19 cellular contexts compared by ENCODE assay signal in genomic region chr9:36113999-36114398, GRCh38. TPM values are rescaled to one million over a fixed set of nuclear protein-coding genes. Genes with fewer than 3 reads are reported as not detected.
DNase-seq lines count a peak whose midpoint lies in the region; ATAC-seq and TF ChIP-seq lines count a peak whose summit lies in the region.
"Had no signal": no experiment of that assay in that cellular context is flagged by ENCODE, and none has a peak within 500 bp of the region (broad histone marks: within the 10 kb centered on the region; RNA-seq: fewer than 3 reads in every experiment).

No MANE protein-coding gene starts in this region.

- H3K4me2 ChIP-seq in osteoblast (ENCODE audit: insufficient read depth, low read length) = no peak overlapping the region
- H3K4me2 ChIP-seq: BLaER1 treated with 17β-estradiol and CSF1 and Interleukin-3, amounts not matched to agents 10 nM and 100 nM had no signal

- H3K4me3 ChIP-seq in Peyer's patch = no peak overlapping the region
- no peak overlapping the region for H3K4me3 ChIP-seq in osteoblast (ENCODE audit: insufficient read depth, low read length)
- H3K4me3 ChIP-seq: BLaER1 treated with 17β-estradiol and CSF1 and Interleukin-3, amounts not matched to agents 10 nM and 100 nM; HAP-1 had no signal

- no peak overlapping the region for H3K27ac Mint-ChIP-seq in stimulated activated memory B cell treated with anti-CD40 and anti-IgM and Interleukin-4, amounts not matched to agents 10 μg/mL and 1 μg/mL and 100 μg/mL, for 72 hours
- H3K27ac Mint-ChIP-seq: CD14-positive monocyte; CD4-positive, alpha-beta T cell; HFFc6 had no signal

- no peaks in the 10 kb centered on the region for H4K20me1 ChIP-seq in osteoblast (ENCODE audit: insufficient read depth, low read length)
- H4K20me1 ChIP-seq: BLaER1 treated with 17β-estradiol and CSF1 and Interleukin-3, amounts not matched to agents 10 nM and 100 nM had no signal

- H3K79me2 ChIP-seq in osteoblast (ENCODE audit: insufficient read depth, low read length) = no peaks in the 10 kb centered on the region

- H3K27ac ChIP-seq in Peyer's patch = no peak overlapping the region
- H3K27ac ChIP-seq in osteoblast (ENCODE audit: low read depth, low read length) = no peak overlapping the region
- H3K27ac ChIP-seq: 22Rv1; BLaER1 treated with 17β-estradiol and CSF1 and Interleukin-3, amounts not matched to agents 10 nM and 100 nM had no signal

- H3K36me3 Mint-ChIP-seq in stimulated activated memory B cell treated with anti-CD40 and anti-IgM and Interleukin-4, amounts not matched to agents 10 μg/mL and 1 μg/mL and 100 μg/mL, for 72 hours = peaks cover 8% of the 10 kb centered on the region

- no peak overlapping the region for H2AFZ ChIP-seq in osteoblast (ENCODE audit: low read length)

- no peaks in the 10 kb centered on the region for H3K9me3 Mint-ChIP-seq in stimulated activated memory B cell treated with anti-CD40 and anti-IgM and Interleukin-4, amounts not matched to agents 10 μg/mL and 1 μg/mL and 100 μg/mL, for 72 hours
- H3K9me3 Mint-ChIP-seq: CD14-positive monocyte; CD4-positive, alpha-beta T cell; CD8-positive, alpha-beta memory T cell; HFFc6 had no signal

- no peak for ATAC-seq in stimulated activated memory B cell treated with anti-CD40 and anti-IgM and Interleukin-4, amounts not matched to agents 10 μg/mL and 1 μg/mL and 100 μg/mL, for 72 hours

- H3K4me1 ChIP-seq in Peyer's patch = no peaks in the 10 kb centered on the region
- no peaks in the 10 kb centered on the region for H3K4me1 ChIP-seq in osteoblast (ENCODE audit: insufficient read depth, low read length)
- H3K4me1 ChIP-seq: BLaER1 treated with 17β-estradiol and CSF1 and Interleukin-3, amounts not matched to agents 10 nM and 100 nM; HAP-1 had no signal

- H3K27me3 ChIP-seq in Peyer's patch (no peaks in the 10 kb centered on the region), osteoblast (ENCODE audit: insufficient read depth, low read length) (no peaks in the 10 kb centered on the region)
- H3K27me3 ChIP-seq: BE2C; BLaER1 treated with 17β-estradiol and CSF1 and Interleukin-3, amounts not matched to agents 10 nM and 100 nM had no signal

- H3K4me3 Mint-ChIP-seq in stimulated activated memory B cell treated with anti-CD40 and anti-IgM and Interleukin-4, amounts not matched to agents 10 μg/mL and 1 μg/mL and 100 μg/mL, for 72 hours = no peak overlapping the region
- H3K4me3 Mint-ChIP-seq: CD14-positive monocyte; CD4-positive, alpha-beta T cell; CD8-positive, alpha-beta memory T cell; HFFc6 had no signal

- H3K4me1 Mint-ChIP-seq in stimulated activated memory B cell treated with anti-CD40 and anti-IgM and Interleukin-4, amounts not matched to agents 10 μg/mL and 1 μg/mL and 100 μg/mL, for 72 hours = no peaks in the 10 kb centered on the region
- H3K4me1 Mint-ChIP-seq: CD8-positive, alpha-beta memory T cell had no signal

- no peak for TF ChIP-seq POLR2A in Peyer's patch (IDR thresholded peaks at IDR 0.05)

- DNase-seq in EH (ENCODE audit: low read depth) (peak; percentile 21), SK-N-DZ (ENCODE audit: low spot score) (peak; percentile 29), amniotic epithelial cell (ENCODE audit: low read depth) (peak; percentile 54), Peyer's patch (no peak), osteoblast (ENCODE audit: insufficient read length, low spot score, missing footprints) (no peak)
- DNase-seq: BE2C; CD4-positive, alpha-beta T cell; CD8-positive, alpha-beta memory T cell; DMS 273 treated with DMSO at 0.1 percent for 48 hours; DMS79; GF-D8; GOT3; HFFc6 had no signal

- H3K27me3 Mint-ChIP-seq in stimulated activated memory B cell treated with anti-CD40 and anti-IgM and Interleukin-4, amounts not matched to agents 10 μg/mL and 1 μg/mL and 100 μg/mL, for 72 hours = no peaks in the 10 kb centered on the region
- H3K27me3 Mint-ChIP-seq: CD4-positive, alpha-beta T cell; CD8-positive, alpha-beta memory T cell had no signal

- H3K9me3 ChIP-seq in Peyer's patch (no peaks in the 10 kb centered on the region), osteoblast (ENCODE audit: low read depth, low read length) (no peaks in the 10 kb centered on the region)
- H3K9me3 ChIP-seq: BE2C; BLaER1 treated with 17β-estradiol and CSF1 and Interleukin-3, amounts not matched to agents 10 nM and 100 nM; HAP-1 had no signal

- no peaks in the 10 kb centered on the region for H3K36me3 ChIP-seq in Peyer's patch
- H3K36me3 ChIP-seq in osteoblast (ENCODE audit: insufficient read depth, low read length) = peaks cover 76% of the 10 kb centered on the region
- H3K36me3 ChIP-seq: BE2C, HAP-1 had no signal

- TF ChIP-seq CTCF in Peyer's patch (IDR thresholded peaks at IDR 0.05) (no peak), osteoblast (IDR thresholded peaks at IDR 0.05; ENCODE audit: extremely low read depth, low read depth, low read length) (no peak)

RNA-seq across cellular contexts. Expression of gene GLIPR2, which starts 22.5 kb away (rescaled TPM):
- 20.3 and 26.8 TPM in 2 replicates for polyA plus RNA-seq in SK-N-DZ (2014; cell fraction: cytosol; rRNA removed)
- 8.6 and 12.2 TPM in 2 replicates for polyA plus RNA-seq in SK-N-DZ (2014; cell fraction: nucleus; rRNA removed)
- total RNA-seq in Peyer's patch = 10 to 100 TPM in 2 of 4 donors, 1 to 10 TPM in 2; 8.6 to 31.4 (median 11.6) TPM
- total RNA-seq in osteoblast = 33.3 and 38.4 TPM in 2 replicates

RNA-seq across cellular contexts. Expression of gene CCIN, which starts 55.2 kb away (rescaled TPM):
- 0.06 TPM in 1 of 2 replicates, not detected in the other for polyA plus RNA-seq in SK-N-DZ (2014; cell fraction: cytosol; rRNA removed)
- 0.09 TPM in 1 of 2 replicates, not detected in the other for polyA plus RNA-seq in SK-N-DZ (2014; cell fraction: nucleus; rRNA removed)
- total RNA-seq in Peyer's patch (not detected), osteoblast (1.2 and 2.2 TPM in 2 replicates)
- total RNA-seq: CD8-positive, alpha-beta memory T cell; G401 had no signal

Comparison
In these comparisons a context has a peak if more than half of its experiments do, and no peak if none do; other contexts are left out.
1. DNase-seq: peak in EH (single experiment), SK-N-DZ (single experiment) and amniotic epithelial cell (single experiment); none in Peyer's patch (0 of 3) and osteoblast (single experiment).